13 cellular contexts compared by ENCODE assay signal in genomic region chr3:100412897-100413590, GRCh38.
"Had no signal": no experiment of that assay in that cellular context is flagged by ENCODE, and none has a peak within 500 bp of the region (broad histone marks: within the 10 kb centered on the region; RNA-seq: fewer than 3 reads in every experiment).

No MANE protein-coding gene starts in this region.

- H3K4me3 Mint-ChIP-seq: activated T-helper 17 cell treated with anti-CD3 and anti-CD28 coated beads, Interleukin-2, amount 50 U/mL, for 72 hours; nephron had no signal

- H3K4me1 ChIP-seq: right atrium auricular region, suprapubic skin had no signal

- H3K36me3 ChIP-seq: right atrium auricular region, suprapubic skin had no signal

- H3K4me2 ChIP-seq: smooth muscle cell had no signal

- ATAC-seq: activated T-helper 17 cell treated with anti-CD3 and anti-CD28 coated beads, Interleukin-2, amount 50 U/mL, for 72 hours; stimulated activated naive CD8-positive, alpha-beta T cell treated with anti-CD3 and anti-CD28 coated beads, Interleukin-15, Interleukin-2, amounts not matched to agents 100 U/mL and 50 U/mL, for 24 hours had no signal

- H3K27ac Mint-ChIP-seq: activated T-helper 17 cell treated with anti-CD3 and anti-CD28 coated beads, Interleukin-2, amount 50 U/mL, for 72 hours; nephron had no signal

- H3K4me1 Mint-ChIP-seq: activated T-helper 17 cell treated with anti-CD3 and anti-CD28 coated beads, Interleukin-2, amount 50 U/mL, for 72 hours had no signal

- DNase-seq: activated CD4-positive, alpha-beta T cell treated with anti-CD3 and anti-CD28 coated beads, Interleukin-2, amount 50 U/mL, for 1 hour; activated CD4-positive, CD25-positive, alpha-beta regulatory T cell; activated naive CD4-positive, alpha-beta T cell treated with Interleukin-2 at 50 U/mL for 16 hours; islet precursor cell; mesenchymal stem cell; posterior cingulate gyrus; stimulated activated naive CD8-positive, alpha-beta T cell treated with anti-CD3 and anti-CD28 coated beads, Interleukin-15, Interleukin-2, amounts not matched to agents 100 U/mL and 50 U/mL, for 24 hours; trophoblast cell had no signal

- H3K4me3 ChIP-seq: right atrium auricular region, smooth muscle cell, suprapubic skin had no signal

- H3K27me3 ChIP-seq: right atrium auricular region, suprapubic skin had no signal

- H3K27ac ChIP-seq: right atrium auricular region, suprapubic skin had no signal

- H3K27me3 Mint-ChIP-seq: activated T-helper 17 cell treated with anti-CD3 and anti-CD28 coated beads, Interleukin-2, amount 50 U/mL, for 72 hours had no signal

- H3K9me3 ChIP-seq: suprapubic skin had no signal
